22 cellular contexts compared by ENCODE assay signal in the genomic region with DNA sequence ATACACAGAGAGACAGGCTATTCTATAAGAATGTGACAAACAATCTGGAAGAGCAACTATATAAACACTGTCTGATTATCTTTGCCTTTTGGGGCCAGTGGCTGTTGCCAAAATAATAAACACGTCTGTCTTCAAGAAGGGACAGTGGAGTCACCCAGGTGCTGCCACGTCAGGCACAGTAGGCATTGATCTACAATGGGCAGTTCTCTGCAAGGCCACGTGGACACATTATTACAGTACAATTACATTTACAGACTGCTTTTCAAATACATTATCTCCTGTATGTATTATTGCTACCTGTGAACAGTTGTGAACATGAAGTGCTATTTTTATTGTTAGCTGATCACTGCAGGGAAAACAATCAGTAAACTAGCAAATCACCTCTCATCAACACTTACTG. TPM values are rescaled to one million over a fixed set of nuclear protein-coding genes. Genes with fewer than 3 reads are reported as not detected.
DNase-seq lines count a peak whose midpoint lies in the region; ATAC-seq and TF ChIP-seq lines count a peak whose summit lies in the region.
"Had no signal": no experiment of that assay in that cellular context is flagged by ENCODE, and none has a peak within 500 bp of the region (broad histone marks: within the 10 kb centered on the region; RNA-seq: fewer than 3 reads in every experiment).

No MANE protein-coding gene starts in this region.

- no peak overlapping the region for H3K27ac ChIP-seq in CD4-positive, CD25-positive, alpha-beta regulatory T cell (ENCODE audit: insufficient read depth, low read length, poor library complexity, severe bottlenecking)
- peak overlapping the region; percentile 64 for H3K27ac ChIP-seq in Karpas-422 (ENCODE audit: low read length)
- peak overlapping the region in 3 of 4 donors; percentile 47 to 78 (median 76) for H3K27ac ChIP-seq in sigmoid colon
- no peak overlapping the region for H3K27ac ChIP-seq in colonic mucosa
- H3K27ac ChIP-seq: dorsolateral prefrontal cortex had no signal

- peaks cover 6 to 27% (median 14%) of the 10 kb centered on the region in 4 donors for H3K4me1 Mint-ChIP-seq in CD4-positive, CD25-positive, alpha-beta regulatory T cell
- peaks cover 28% of the 10 kb centered on the region for H3K4me1 Mint-ChIP-seq in memory B cell

- H3K9me2 ChIP-seq in Karpas-422 (replicated peaks; ENCODE audit: insufficient read depth, low read length), result no peaks in the 10 kb centered on the region

- H3K4me3 Mint-ChIP-seq in CD4-positive, CD25-positive, alpha-beta regulatory T cell, result no peak overlapping the region
- H3K4me3 Mint-ChIP-seq in memory B cell, result no peak overlapping the region
- H3K4me3 Mint-ChIP-seq: activated CD4-positive, alpha-beta T cell treated with anti-CD3 and anti-CD28 coated beads, Interleukin-2, amount 10 ng/mL, durations not matched to agents 7 days and 5 days; stimulated activated naive CD8-positive, alpha-beta T cell treated with anti-CD3 and anti-CD28 coated beads, Interleukin-15, Interleukin-2, amounts not matched to agents 100 ng/mL and 50 ng/mL, for 24 hours had no signal

- TF ChIP-seq CTCF in sigmoid colon (IDR thresholded peaks at IDR 0.05) (no peak), colonic mucosa (IDR thresholded peaks at IDR 0.05) (no peak)

- H3K27ac Mint-ChIP-seq in CD4-positive, CD25-positive, alpha-beta regulatory T cell, result peak overlapping the region in 2 of 3 donors; percentile 16 to 38
- peak overlapping the region; percentile 94 for H3K27ac Mint-ChIP-seq in memory B cell
- H3K27ac Mint-ChIP-seq: activated CD4-positive, alpha-beta T cell treated with anti-CD3 and anti-CD28 coated beads, Interleukin-2, amount 10 ng/mL, durations not matched to agents 7 days and 5 days; progenitor cell of endocrine pancreas; stimulated activated naive CD8-positive, alpha-beta T cell treated with anti-CD3 and anti-CD28 coated beads, Interleukin-15, Interleukin-2, amounts not matched to agents 100 ng/mL and 50 ng/mL, for 24 hours had no signal

- DNase-seq in CD4-positive, CD25-positive, alpha-beta regulatory T cell, result no peak
- DNase-seq in Karpas-422, result peak; percentile 40
- no peak for DNase-seq in memory B cell (ENCODE audit: low spot score in 2 of 2)
- no peak for DNase-seq in sigmoid colon
- no peak for DNase-seq in AG20443 (ENCODE audit: low spot score)
- no peak for DNase-seq in DMS 273 (lab: John Stamatoyannopoulos, UW; ENCODE audit: unreplicated experiment)
- DNase-seq in colonic mucosa, result no peak
- DNase-seq: activated CD4-positive, alpha-beta T cell treated with anti-CD3 and anti-CD28 coated beads, Interleukin-2, amount 10 ng/mL, durations not matched to agents 7 days and 5 days; activated CD8-positive, alpha-beta memory T cell treated with anti-CD3 and anti-CD28 coated beads, Interleukin-2, amount 50 U/mL, for 48 hours; dorsolateral prefrontal cortex; foreskin fibroblast; hippocampal formation; kidney; MG63; NCI-H1436 treated with DMSO at 0.1 percent for 48 hours; NCI-H2171 treated with DMSO at 0.1 percent for 48 hours; NCI-H526; stimulated activated CD4-positive, alpha-beta T cell treated with anti-CD3 and anti-CD28 coated beads, Interleukin-2, amount 100 ng/mL, for 24 hours; upper lobe of left lung had no signal

- H3K27me3 Mint-ChIP-seq in CD4-positive, CD25-positive, alpha-beta regulatory T cell, result peaks cover 5% of the 10 kb centered on the region
- H3K27me3 Mint-ChIP-seq in memory B cell, result no peaks in the 10 kb centered on the region
- H3K27me3 Mint-ChIP-seq: activated CD4-positive, alpha-beta T cell treated with anti-CD3 and anti-CD28 coated beads, Interleukin-2, amount 10 ng/mL, durations not matched to agents 7 days and 5 days; progenitor cell of endocrine pancreas; stimulated activated naive CD8-positive, alpha-beta T cell treated with anti-CD3 and anti-CD28 coated beads, Interleukin-15, Interleukin-2, amounts not matched to agents 100 ng/mL and 50 ng/mL, for 24 hours had no signal

- H2AFZ ChIP-seq in Karpas-422 (ENCODE audit: low read length), result no peak overlapping the region

- H3K9me3 ChIP-seq in CD4-positive, CD25-positive, alpha-beta regulatory T cell (ENCODE audit: control insufficient read depth in 2 of 2, low read length in 2 of 2), result no peaks in the 10 kb centered on the region
- H3K9me3 ChIP-seq in Karpas-422 (ENCODE audit: low read length) (no peaks in the 10 kb centered on the region), sigmoid colon (no peaks in the 10 kb centered on the region), colonic mucosa (no peaks in the 10 kb centered on the region)
- H3K9me3 ChIP-seq: MG63, upper lobe of left lung had no signal

- H3K4me1 ChIP-seq in CD4-positive, CD25-positive, alpha-beta regulatory T cell (ENCODE audit: control insufficient read depth, insufficient read depth, low read length, poor library complexity, severe bottlenecking), result peaks cover 3% of the 10 kb centered on the region
- H3K4me1 ChIP-seq in Karpas-422 (ENCODE audit: low read length), result peaks cover 48% of the 10 kb centered on the region
- peaks cover 0 to 71% (median 70%) of the 10 kb centered on the region in 4 donors for H3K4me1 ChIP-seq in sigmoid colon
- H3K4me1 ChIP-seq in colonic mucosa, result no peaks in the 10 kb centered on the region

- WGBS in sigmoid colon, 2 donors, result 15 to 61% methylated on average over 3 of the region's 3 CpGs

- no peak overlapping the region for H3K9ac ChIP-seq in Karpas-422 (ENCODE audit: low read length)
- no peak overlapping the region for H3K9ac ChIP-seq in colonic mucosa (ENCODE audit: low read depth in 2 of 2, low read length in 2 of 2)

- H3K79me2 ChIP-seq in Karpas-422 (ENCODE audit: low read length), result peaks cover 94% of the 10 kb centered on the region

- intact Hi-C loops in sigmoid colon (cut with DNase I), result loop anchor here (2.0 kb wide), 1 partner anchor 51 kb away; no protein-coding TSS in a partner anchor
- intact Hi-C loops in colonic mucosa (cut with DNase I), result no loop called here

- no peaks in the 10 kb centered on the region for H3K27me3 ChIP-seq in CD4-positive, CD25-positive, alpha-beta regulatory T cell (ENCODE audit: control insufficient read depth, insufficient read depth, low read length)
- H3K27me3 ChIP-seq in Karpas-422 (ENCODE audit: low read length), result no peaks in the 10 kb centered on the region
- H3K27me3 ChIP-seq in sigmoid colon, result no peaks in the 10 kb centered on the region
- H3K27me3 ChIP-seq in colonic mucosa, result no peaks in the 10 kb centered on the region
- H3K27me3 ChIP-seq: dorsolateral prefrontal cortex, MG63, upper lobe of left lung had no signal

- no peaks in the 10 kb centered on the region for H3K36me3 ChIP-seq in CD4-positive, CD25-positive, alpha-beta regulatory T cell (ENCODE audit: control insufficient read depth, insufficient read depth, low read length)
- H3K36me3 ChIP-seq in Karpas-422 (ENCODE audit: insufficient read depth, low read length), result no peaks in the 10 kb centered on the region
- H3K36me3 ChIP-seq in sigmoid colon, result no peaks in the 10 kb centered on the region
- H3K36me3 ChIP-seq in colonic mucosa, result no peaks in the 10 kb centered on the region
- H3K36me3 ChIP-seq: upper lobe of left lung had no signal

- no peak for TF ChIP-seq EP300 in sigmoid colon (IDR thresholded peaks at IDR 0.05)

- H3K36me3 Mint-ChIP-seq in CD4-positive, CD25-positive, alpha-beta regulatory T cell, result peaks cover 11% of the 10 kb centered on the region
- peaks cover 12% of the 10 kb centered on the region for H3K36me3 Mint-ChIP-seq in memory B cell

- TF ChIP-seq POLR2A in sigmoid colon (IDR thresholded peaks at IDR 0.05), result no peak

- H3K4me3 ChIP-seq in CD4-positive, CD25-positive, alpha-beta regulatory T cell (ENCODE audit: low read depth, low read length), result no peak overlapping the region
- H3K4me3 ChIP-seq in Karpas-422 (ENCODE audit: low read length) (no peak overlapping the region), sigmoid colon (no peak overlapping the region), colonic mucosa (no peak overlapping the region)
- H3K4me3 ChIP-seq: dorsolateral prefrontal cortex, MG63, upper lobe of left lung had no signal

- no peak for ATAC-seq in CD4-positive, CD25-positive, alpha-beta regulatory T cell (ENCODE audit: low read depth in 2 of 2)
- ATAC-seq in memory B cell (ENCODE audit: low read depth), result no peak
- ATAC-seq: Right ventricle myocardium inferior had no signal

- no peaks in the 10 kb centered on the region for H3K9me3 Mint-ChIP-seq in CD4-positive, CD25-positive, alpha-beta regulatory T cell
- no peaks in the 10 kb centered on the region for H3K9me3 Mint-ChIP-seq in memory B cell
- H3K9me3 Mint-ChIP-seq: activated CD4-positive, alpha-beta T cell treated with anti-CD3 and anti-CD28 coated beads, Interleukin-2, amount 10 ng/mL, durations not matched to agents 7 days and 5 days; stimulated activated naive CD8-positive, alpha-beta T cell treated with anti-CD3 and anti-CD28 coated beads, Interleukin-15, Interleukin-2, amounts not matched to agents 100 ng/mL and 50 ng/mL, for 24 hours had no signal

- H3K4me2 ChIP-seq in Karpas-422 (ENCODE audit: low read depth, low read length, poor library complexity, severe bottlenecking), result peak overlapping the region; percentile 8

- no peaks in the 10 kb centered on the region for H4K20me1 ChIP-seq in Karpas-422 (ENCODE audit: insufficient read depth, low read depth, low read length)

RNA-seq across cellular contexts. Expression of gene DNMBP, which starts 14.0 kb away (rescaled TPM):
- 2.4 TPM for total RNA-seq in CD4-positive, CD25-positive, alpha-beta regulatory T cell
- under 1 TPM; 0.22 to 0.82 (median 0.61) TPM for polyA plus RNA-seq in CD4-positive, CD25-positive, alpha-beta regulatory T cell
- total RNA-seq in Karpas-422 (2014; rRNA removed; shearing (Covaris generic); ENCODE audit: low replicate concordance), result 13.8 and 16.2 TPM in 2 replicates
- total RNA-seq in sigmoid colon (10 to 100 TPM; 15.0 to 21.6 (median 16.0) TPM), colonic mucosa (10 to 100 TPM; 38.4 to 53.5 TPM)
- polyA plus RNA-seq in sigmoid colon, result 10 to 100 TPM; 18.6 to 21.2 (median 19.9) TPM

Comparison
In these comparisons a context has a peak if more than half of its experiments do, and no peak if none do; other contexts are left out.
1. H3K27ac ChIP-seq: peak in Karpas-422 (single experiment) and sigmoid colon (3 of 4); none in CD4-positive, CD25-positive, alpha-beta regulatory T cell (single experiment) and colonic mucosa (single experiment).